8 cellular contexts compared by ENCODE assay signal in genomic region chr19:39971380-39971841, GRCh38. TPM values are rescaled to one million over a fixed set of nuclear protein-coding genes. Genes with fewer than 3 reads are reported as not detected.
A peak's percentile ranks its signal among the peaks of the same experiment; 100 is the strongest.
DNase-seq lines count a peak whose midpoint lies in the region; ATAC-seq and TF ChIP-seq lines count a peak whose summit lies in the region.

No MANE protein-coding gene starts in this region.

- H3K27ac Mint-ChIP-seq in activated T-helper 1 cell treated with anti-CD3 and anti-CD28 coated beads, Interleukin-12 subunit alpha, Interleukin-12 subunit beta, Interleukin-2, Interleukin-4 antibody, amounts not matched to agents 30 ng/mL and 10 ng/mL and 1 ng/mL, durations not matched to agents 14 hours and 24 hours and 36 hours = peak overlapping the region; percentile 97
- H3K27ac Mint-ChIP-seq in stimulated activated effector memory CD8-positive, alpha-beta T cell treated with anti-CD3 and anti-CD28 coated beads, Interleukin-12 subunit alpha, Interleukin-12 subunit beta, amount 100 ng/mL, for 72 hours = peak overlapping the region; percentile 99

- no peaks in the 10 kb centered on the region for H4K20me1 ChIP-seq in hepatocyte (ENCODE audit: insufficient read depth, poor library complexity, severe bottlenecking)

- peak overlapping the region; percentile 95 for H3K4me3 Mint-ChIP-seq in activated T-helper 1 cell treated with anti-CD3 and anti-CD28 coated beads, Interleukin-12 subunit alpha, Interleukin-12 subunit beta, Interleukin-2, Interleukin-4 antibody, amounts not matched to agents 30 ng/mL and 10 ng/mL and 1 ng/mL, durations not matched to agents 14 hours and 24 hours and 36 hours
- peak overlapping the region; percentile 97 for H3K4me3 Mint-ChIP-seq in stimulated activated effector memory CD8-positive, alpha-beta T cell treated with anti-CD3 and anti-CD28 coated beads, Interleukin-12 subunit alpha, Interleukin-12 subunit beta, amount 100 ng/mL, for 72 hours

- no peaks in the 10 kb centered on the region for H3K9me3 ChIP-seq in hepatocyte (ENCODE audit: low read depth)

- peaks cover 54% of the 10 kb centered on the region for H3K4me1 Mint-ChIP-seq in activated T-helper 1 cell treated with anti-CD3 and anti-CD28 coated beads, Interleukin-12 subunit alpha, Interleukin-12 subunit beta, Interleukin-2, Interleukin-4 antibody, amounts not matched to agents 30 ng/mL and 10 ng/mL and 1 ng/mL, durations not matched to agents 14 hours and 24 hours and 36 hours (ENCODE audit: low read depth)
- H3K4me1 Mint-ChIP-seq in stimulated activated effector memory CD8-positive, alpha-beta T cell treated with anti-CD3 and anti-CD28 coated beads, Interleukin-12 subunit alpha, Interleukin-12 subunit beta, amount 100 ng/mL, for 72 hours = peaks cover 62% of the 10 kb centered on the region

- no peaks in the 10 kb centered on the region for H3K36me3 ChIP-seq in hepatocyte (replicated peaks; ENCODE audit: insufficient read depth, low read depth)

- peak overlapping the region; percentile 96 for H3K4me2 ChIP-seq in hepatocyte

- ATAC-seq in Right ventricle myocardium superior (ENCODE audit: poor library complexity) = no peak
- no peak for ATAC-seq in stimulated activated effector memory CD8-positive, alpha-beta T cell treated with anti-CD3 and anti-CD28 coated beads, Interleukin-12 subunit alpha, Interleukin-12 subunit beta, amount 100 ng/mL, for 72 hours
- no peak for ATAC-seq in HG03442 (IDR thresholded peaks at IDR 0.05; ENCODE audit: unreplicated experiment)
- ATAC-seq in GM19395 (IDR thresholded peaks at IDR 0.05; ENCODE audit: unreplicated experiment) = no peak

- peak overlapping the region; percentile 64 for H3K27ac ChIP-seq in hepatocyte

- no peaks in the 10 kb centered on the region for H3K27me3 Mint-ChIP-seq in activated T-helper 1 cell treated with anti-CD3 and anti-CD28 coated beads, Interleukin-12 subunit alpha, Interleukin-12 subunit beta, Interleukin-2, Interleukin-4 antibody, amounts not matched to agents 30 ng/mL and 10 ng/mL and 1 ng/mL, durations not matched to agents 14 hours and 24 hours and 36 hours (ENCODE audit: insufficient read depth)

- no peaks in the 10 kb centered on the region for H3K4me1 ChIP-seq in hepatocyte (ENCODE audit: insufficient read depth)

- TF ChIP-seq CTCF in hepatocyte (IDR thresholded peaks at IDR 0.05; ENCODE audit: poor library complexity) = no peak

- H3K79me2 ChIP-seq in hepatocyte = peaks cover 31% of the 10 kb centered on the region

- H3K4me3 ChIP-seq in hepatocyte = peak overlapping the region; percentile 39

- no peaks in the 10 kb centered on the region for H3K27me3 ChIP-seq in hepatocyte

- no peaks in the 10 kb centered on the region for H3K9me3 Mint-ChIP-seq in activated T-helper 1 cell treated with anti-CD3 and anti-CD28 coated beads, Interleukin-12 subunit alpha, Interleukin-12 subunit beta, Interleukin-2, Interleukin-4 antibody, amounts not matched to agents 30 ng/mL and 10 ng/mL and 1 ng/mL, durations not matched to agents 14 hours and 24 hours and 36 hours
- no peaks in the 10 kb centered on the region for H3K9me3 Mint-ChIP-seq in stimulated activated effector memory CD8-positive, alpha-beta T cell treated with anti-CD3 and anti-CD28 coated beads, Interleukin-12 subunit alpha, Interleukin-12 subunit beta, amount 100 ng/mL, for 72 hours

- H3K36me3 Mint-ChIP-seq in activated T-helper 1 cell treated with anti-CD3 and anti-CD28 coated beads, Interleukin-12 subunit alpha, Interleukin-12 subunit beta, Interleukin-2, Interleukin-4 antibody, amounts not matched to agents 30 ng/mL and 10 ng/mL and 1 ng/mL, durations not matched to agents 14 hours and 24 hours and 36 hours (ENCODE audit: low read depth) = peaks cover 45% of the 10 kb centered on the region
- peaks cover 64% of the 10 kb centered on the region for H3K36me3 Mint-ChIP-seq in stimulated activated effector memory CD8-positive, alpha-beta T cell treated with anti-CD3 and anti-CD28 coated beads, Interleukin-12 subunit alpha, Interleukin-12 subunit beta, amount 100 ng/mL, for 72 hours

- intact Hi-C loops in Right ventricle myocardium superior (cut with DNase I) (loop anchor here (10.0 kb wide), 1 partner anchor 157 kb away; no protein-coding TSS in a partner anchor), cardiac septum (cut with DNase I) (loop anchor here (1.0 to 10.0 kb wide), 3 partner anchors 25 to 177 kb away; partner anchors contain the start of gene FBL)
- intact Hi-C loops in activated T-helper 1 cell treated with anti-CD3 and anti-CD28 coated beads, Interleukin-12 subunit alpha, Interleukin-12 subunit beta, Interleukin-2, Interleukin-4 antibody, amounts not matched to agents 30 ng/mL and 10 ng/mL and 1 ng/mL, durations not matched to agents 14 hours and 24 hours and 36 hours (cut with micrococcal nuclease) = loop anchor here (1.0 to 10.0 kb wide), 14 partner anchors 18 to 1889 kb away; partner anchors contain the start of genes BLVRB, EID2, MAP3K10 and MED29

- H2AFZ ChIP-seq in hepatocyte = peak overlapping the region; percentile 44

- WGBS in hepatocyte (ENCODE audit: low lambda C conversion rate, missing lambda C conversion rate) = 6% methylated on average over 20 of the region's 20 CpGs

- H3K9me2 ChIP-seq in hepatocyte (replicated peaks; ENCODE audit: insufficient read depth) = no peaks in the 10 kb centered on the region

- DNase-seq in Right ventricle myocardium superior (peak; percentile 49), cardiac septum (ENCODE audit: low spot score) (no peak), hepatocyte (ENCODE audit: low spot score) (peak; percentile 39), C1 segment of cervical spinal cord (lab: John Stamatoyannopoulos, UW) (no peak)
- DNase-seq in activated T-helper 1 cell treated with anti-CD3 and anti-CD28 coated beads, Interleukin-12 subunit alpha, Interleukin-12 subunit beta, Interleukin-2, Interleukin-4 antibody, amounts not matched to agents 30 ng/mL and 10 ng/mL and 1 ng/mL, durations not matched to agents 14 hours and 24 hours and 36 hours (ENCODE audit: low spot score) = no peak
- no peak for DNase-seq in stimulated activated effector memory CD8-positive, alpha-beta T cell treated with anti-CD3 and anti-CD28 coated beads, Interleukin-12 subunit alpha, Interleukin-12 subunit beta, amount 100 ng/mL, for 72 hours (ENCODE audit: low spot score in 2 of 2)

RNA-seq across cellular contexts. Expression of gene PSMC4, which starts 0.4 kb away (rescaled TPM):
- total RNA-seq in Right ventricle myocardium superior = 64.8 TPM
- total RNA-seq in cardiac septum = 70.2 TPM
- 189 and 190 TPM in 2 replicates for total RNA-seq in activated T-helper 1 cell treated with anti-CD3 and anti-CD28 coated beads, Interleukin-12 subunit alpha, Interleukin-12 subunit beta, Interleukin-2, Interleukin-4 antibody, amounts not matched to agents 30 ng/mL and 10 ng/mL and 1 ng/mL, durations not matched to agents 14 hours and 24 hours and 36 hours
- 81.5 and 85.4 TPM in 2 replicates for total RNA-seq in hepatocyte
- 94.7 and 99.3 TPM in 2 replicates for polyA plus RNA-seq in hepatocyte

RNA-seq across cellular contexts. Expression of gene ZNF546, which starts 25.4 kb away (rescaled TPM):
- 5.9 TPM for total RNA-seq in Right ventricle myocardium superior
- 10.1 TPM for total RNA-seq in cardiac septum
- 6.1 and 7.1 TPM in 2 replicates for total RNA-seq in activated T-helper 1 cell treated with anti-CD3 and anti-CD28 coated beads, Interleukin-12 subunit alpha, Interleukin-12 subunit beta, Interleukin-2, Interleukin-4 antibody, amounts not matched to agents 30 ng/mL and 10 ng/mL and 1 ng/mL, durations not matched to agents 14 hours and 24 hours and 36 hours
- 1.6 and 1.8 TPM in 2 replicates for total RNA-seq in hepatocyte
- 1.1 and 1.7 TPM in 2 replicates for polyA plus RNA-seq in hepatocyte

RNA-seq across cellular contexts. Expression of gene FCGBP, which starts 37.0 kb away (rescaled TPM):
- total RNA-seq in Right ventricle myocardium superior = 8.0 TPM
- total RNA-seq in cardiac septum = 14.2 TPM
- total RNA-seq in activated T-helper 1 cell treated with anti-CD3 and anti-CD28 coated beads, Interleukin-12 subunit alpha, Interleukin-12 subunit beta, Interleukin-2, Interleukin-4 antibody, amounts not matched to agents 30 ng/mL and 10 ng/mL and 1 ng/mL, durations not matched to agents 14 hours and 24 hours and 36 hours = 2.2 and 3.1 TPM in 2 replicates
- 31.2 and 48.2 TPM in 2 replicates for total RNA-seq in hepatocyte
- polyA plus RNA-seq in hepatocyte = 2.4 and 3.1 TPM in 2 replicates

Comparison
In these comparisons a context has a peak if more than half of its experiments do, and no peak if none do; other contexts are left out.
1. DNase-seq: peak in Right ventricle myocardium superior (single experiment) and hepatocyte (single experiment); none in cardiac septum (single experiment), activated T-helper 1 cell treated with anti-CD3 and anti-CD28 coated beads, Interleukin-12 subunit alpha, Interleukin-12 subunit beta, Interleukin-2, Interleukin-4 antibody, amounts not matched to agents 30 ng/mL and 10 ng/mL and 1 ng/mL, durations not matched to agents 14 hours and 24 hours and 36 hours (single experiment), stimulated activated effector memory CD8-positive, alpha-beta T cell treated with anti-CD3 and anti-CD28 coated beads, Interleukin-12 subunit alpha, Interleukin-12 subunit beta, amount 100 ng/mL, for 72 hours (0 of 2) and C1 segment of cervical spinal cord (0 of 14).